ENCODE assay signal across 23 cellular contexts in genomic region chr13:29840585-29840984, GRCh38.
"Had no signal": no experiment of that assay in that cellular context is flagged by ENCODE, and none has a peak within 500 bp of the region (broad histone marks: within the 10 kb centered on the region; RNA-seq: fewer than 3 reads in every experiment).

No MANE protein-coding gene starts in this region.

- H3K27ac ChIP-seq: heart left ventricle, lower lobe of right lung, sigmoid colon had no signal

- H3K27ac Mint-ChIP-seq: activated B cell treated with CpG ODN at 0.5 μM for 24 hours; activated CD4-positive, alpha-beta T cell treated with anti-CD3 and anti-CD28 coated beads for 36 hours; activated naive CD8-positive, alpha-beta T cell treated with anti-CD3 and anti-CD28 coated beads for 36 hours; progenitor cell of endocrine pancreas; stimulated activated naive B cell treated with anti-CD40 and anti-IgM and Interleukin-4, amounts not matched to agents 10 μg/mL and 1 μg/mL and 100 μg/mL, for 72 hours had no signal

- H3K36me3 ChIP-seq: heart left ventricle, lower lobe of right lung, sigmoid colon had no signal

- H3K27me3 ChIP-seq: heart left ventricle, sigmoid colon had no signal

- H3K4me3 Mint-ChIP-seq: activated B cell treated with CpG ODN at 0.5 μM for 24 hours; activated CD4-positive, alpha-beta T cell treated with anti-CD3 and anti-CD28 coated beads for 36 hours; activated naive CD8-positive, alpha-beta T cell treated with anti-CD3 and anti-CD28 coated beads for 36 hours; activated T-cell treated with anti-CD3 and anti-CD28 coated beads, Interleukin-2, amount 50 U/mL, for 4 hours; naive B cell; stimulated activated naive B cell treated with anti-CD40 and anti-IgM and Interleukin-4, amounts not matched to agents 10 μg/mL and 1 μg/mL and 100 μg/mL, for 72 hours had no signal

- DNase-seq: activated B cell treated with CpG ODN at 0.5 μM for 24 hours; activated CD4-positive, alpha-beta T cell treated with anti-CD3 and anti-CD28 coated beads for 36 hours; activated CD4-positive, alpha-beta T cell treated with anti-CD3 and anti-CD28 coated beads, Interleukin-2, amount 50 U/mL, for 48 hours; activated CD8-positive, alpha-beta memory T cell treated with anti-CD3 and anti-CD28 coated beads, Interleukin-2, amount 50 U/mL, for 48 hours; activated naive CD4-positive, alpha-beta T cell treated with Interleukin-2 at 50 U/mL for 16 hours; activated naive CD8-positive, alpha-beta T cell treated with anti-CD3 and anti-CD28 coated beads for 36 hours; activated T-cell treated with anti-CD3 and anti-CD28 coated beads, Interleukin-2, amount 50 U/mL, for 4 hours; amniotic stem cell; cortex of kidney; heart left ventricle; lower lobe of right lung; mesendoderm; naive B cell; nucleus accumbens; retina; sigmoid colon; stimulated activated CD4-positive, alpha-beta T cell treated with anti-CD3 and anti-CD28 coated beads, Interleukin-2, amount 100 ng/mL, for 48 hours; stimulated activated CD8-positive, alpha-beta memory T cell treated with anti-CD3 and anti-CD28 coated beads, Interleukin-4, amount 100 ng/mL, for 48 hours; stimulated activated naive B cell treated with anti-CD40 and anti-IgM and Interleukin-4, amounts not matched to agents 10 μg/mL and 1 μg/mL and 100 μg/mL, for 72 hours; T1000 had no signal

- ATAC-seq: activated CD4-positive, alpha-beta T cell treated with anti-CD3 and anti-CD28 coated beads for 36 hours; activated T-cell treated with anti-CD3 and anti-CD28 coated beads, Interleukin-2, amount 50 U/mL, for 4 hours; heart left ventricle; left lobe of liver; lower lobe of right lung; stimulated activated naive B cell treated with anti-CD40 and anti-IgM and Interleukin-4, amounts not matched to agents 10 μg/mL and 1 μg/mL and 100 μg/mL, for 72 hours had no signal

- FAIRE-seq: bronchial epithelial cell had no signal

- H3K4me3 ChIP-seq: heart left ventricle, lower lobe of right lung, sigmoid colon had no signal

- H3K27me3 Mint-ChIP-seq: activated B cell treated with CpG ODN at 0.5 μM for 24 hours; activated CD4-positive, alpha-beta T cell treated with anti-CD3 and anti-CD28 coated beads for 36 hours; activated naive CD8-positive, alpha-beta T cell treated with anti-CD3 and anti-CD28 coated beads for 36 hours; naive B cell; progenitor cell of endocrine pancreas; stimulated activated naive B cell treated with anti-CD40 and anti-IgM and Interleukin-4, amounts not matched to agents 10 μg/mL and 1 μg/mL and 100 μg/mL, for 72 hours had no signal

- H3K9me3 ChIP-seq: heart left ventricle, lower lobe of right lung, sigmoid colon had no signal

- H3K9me3 Mint-ChIP-seq: activated B cell treated with CpG ODN at 0.5 μM for 24 hours; activated naive CD8-positive, alpha-beta T cell treated with anti-CD3 and anti-CD28 coated beads for 36 hours; activated T-cell treated with anti-CD3 and anti-CD28 coated beads, Interleukin-2, amount 50 U/mL, for 4 hours had no signal
